In the genomic region with DNA sequence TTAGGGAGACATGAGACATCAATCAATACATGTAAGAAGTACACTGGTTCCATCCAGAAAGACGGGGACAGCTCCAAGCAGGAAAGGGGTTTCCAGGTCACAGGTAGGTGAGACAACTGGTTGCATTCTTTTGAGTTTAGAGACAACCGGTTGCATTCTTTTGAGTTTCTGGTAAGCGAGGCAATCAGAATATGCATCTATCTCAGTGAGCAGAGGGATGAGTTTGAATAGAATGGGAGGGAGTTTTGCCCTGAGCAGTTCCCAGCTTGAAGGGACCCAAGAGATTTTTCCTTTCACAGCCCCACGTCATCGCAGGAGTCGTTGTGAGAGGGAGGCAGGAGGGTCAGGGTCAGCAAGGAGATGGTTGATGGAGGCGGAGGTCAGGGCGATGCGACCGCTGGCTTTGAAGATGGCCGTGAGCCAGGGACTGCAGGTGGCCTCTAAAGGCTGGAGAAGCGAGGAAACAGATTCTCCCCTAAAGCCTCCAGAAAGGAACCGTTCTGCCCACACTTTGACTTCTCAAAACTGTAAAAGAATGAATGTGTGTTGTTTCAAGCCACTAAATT, we compare ENCODE assay signal across 11 cellular contexts. TPM values are rescaled to one million over a fixed set of nuclear protein-coding genes. Genes with fewer than 3 reads are reported as not detected.
DNase-seq lines count a peak whose midpoint lies in the region; ATAC-seq and FAIRE-seq lines count a peak whose summit lies in the region.
"Had no signal": no experiment of that assay in that cellular context is flagged by ENCODE, and none has a peak within 500 bp of the region (broad histone marks: within the 10 kb centered on the region; RNA-seq: fewer than 3 reads in every experiment).

No MANE protein-coding gene starts in this region.

- H3K27me3 ChIP-seq in CD4-positive, CD25-positive, alpha-beta regulatory T cell (ENCODE audit: control insufficient read depth, insufficient read depth, low read length) = no peaks in the 10 kb centered on the region

- no peaks in the 10 kb centered on the region for H3K36me3 ChIP-seq in CD4-positive, CD25-positive, alpha-beta regulatory T cell (ENCODE audit: control insufficient read depth, insufficient read depth, low read length)

- peaks cover 20% of the 10 kb centered on the region for H3K4me1 ChIP-seq in CD4-positive, CD25-positive, alpha-beta regulatory T cell (ENCODE audit: control insufficient read depth, insufficient read depth, low read length, poor library complexity, severe bottlenecking)

- H3K36me3 Mint-ChIP-seq in CD4-positive, CD25-positive, alpha-beta regulatory T cell = peaks cover 4% of the 10 kb centered on the region
- no peaks in the 10 kb centered on the region for H3K36me3 Mint-ChIP-seq in dendritic cell treated with granulocyte-macrophage colony-stimulating factor and Interleukin-4, amounts not matched to agents 40 ng/mL and 50 ng/mL, for 4 days (ENCODE audit: low read depth)

- intact Hi-C loops in dendritic cell treated with granulocyte-macrophage colony-stimulating factor and Interleukin-4, amounts not matched to agents 40 ng/mL and 50 ng/mL, for 4 days (cut with micrococcal nuclease) = no loop called here

- H3K27me3 Mint-ChIP-seq in CD4-positive, CD25-positive, alpha-beta regulatory T cell = no peaks in the 10 kb centered on the region
- H3K27me3 Mint-ChIP-seq in dendritic cell treated with granulocyte-macrophage colony-stimulating factor and Interleukin-4, amounts not matched to agents 40 ng/mL and 50 ng/mL, for 4 days = peaks cover 29% of the 10 kb centered on the region

- no peaks in the 10 kb centered on the region for H3K9me3 ChIP-seq in CD4-positive, CD25-positive, alpha-beta regulatory T cell (ENCODE audit: control insufficient read depth in 2 of 2, low read length in 2 of 2)

- H3K27ac Mint-ChIP-seq in CD4-positive, CD25-positive, alpha-beta regulatory T cell = peak overlapping the region; percentile 90 to 99 (median 95)
- peak overlapping the region; percentile 66 for H3K27ac Mint-ChIP-seq in dendritic cell treated with granulocyte-macrophage colony-stimulating factor and Interleukin-4, amounts not matched to agents 40 ng/mL and 50 ng/mL, for 4 days

- peak overlapping the region; percentile 74 for H3K4me3 ChIP-seq in CD4-positive, CD25-positive, alpha-beta regulatory T cell (ENCODE audit: low read depth, low read length)

- no peak for DNase-seq in CD4-positive, CD25-positive, alpha-beta regulatory T cell
- DNase-seq in KG1 (lab: John Stamatoyannopoulos, UW) = no peak
- no peak for DNase-seq in HTR-8/SVneo (ENCODE audit: insufficient read length, low spot score)
- DNase-seq in stimulated activated CD4-positive, alpha-beta T cell treated with anti-CD3 and anti-CD28 coated beads, Interleukin-12 subunit alpha, Interleukin-12 subunit beta, amount 100 ng/mL, for 4 hours = no peak
- DNase-seq in DMS 273 (lab: John Stamatoyannopoulos, UW; ENCODE audit: unreplicated experiment) = no peak
- DNase-seq: IMR-90 had no signal

- peaks cover 7 to 35% (median 27%) of the 10 kb centered on the region in 4 donors for H3K4me1 Mint-ChIP-seq in CD4-positive, CD25-positive, alpha-beta regulatory T cell
- H3K4me1 Mint-ChIP-seq in dendritic cell treated with granulocyte-macrophage colony-stimulating factor and Interleukin-4, amounts not matched to agents 40 ng/mL and 50 ng/mL, for 4 days (ENCODE audit: low read depth) = peaks cover 62% of the 10 kb centered on the region

- peak overlapping the region in 3 of 4 donors; percentile 67 to 86 (median 83) for H3K4me3 Mint-ChIP-seq in CD4-positive, CD25-positive, alpha-beta regulatory T cell
- no peak overlapping the region for H3K4me3 Mint-ChIP-seq in dendritic cell treated with granulocyte-macrophage colony-stimulating factor and Interleukin-4, amounts not matched to agents 40 ng/mL and 50 ng/mL, for 4 days

- ATAC-seq in CD4-positive, CD25-positive, alpha-beta regulatory T cell (ENCODE audit: low read depth in 2 of 2) = no peak
- peak; percentile 9 for ATAC-seq in GM19438 (IDR thresholded peaks at IDR 0.05; ENCODE audit: low read depth, unreplicated experiment)
- ATAC-seq in HG03460 (IDR thresholded peaks at IDR 0.05; ENCODE audit: unreplicated experiment) = peak; percentile 28

- H3K9me3 Mint-ChIP-seq in CD4-positive, CD25-positive, alpha-beta regulatory T cell = peaks cover 0 to 2% (median 0%) of the 10 kb centered on the region in 7 donors
- H3K9me3 Mint-ChIP-seq in dendritic cell treated with granulocyte-macrophage colony-stimulating factor and Interleukin-4, amounts not matched to agents 40 ng/mL and 50 ng/mL, for 4 days = no peaks in the 10 kb centered on the region

- FAIRE-seq in HTR-8/SVneo (lab: Jason Lieb, UNC) = no peak

- peak overlapping the region; percentile 60 for H3K27ac ChIP-seq in CD4-positive, CD25-positive, alpha-beta regulatory T cell (ENCODE audit: insufficient read depth, low read length, poor library complexity, severe bottlenecking)

RNA-seq across cellular contexts. Expression of gene IRF8, which starts 36.5 kb away (rescaled TPM):
- total RNA-seq in CD4-positive, CD25-positive, alpha-beta regulatory T cell = 3.8 TPM
- polyA plus RNA-seq in CD4-positive, CD25-positive, alpha-beta regulatory T cell = 1 to 10 TPM in 3 of 4 donors, under 1 TPM in 1; 0.78 to 4.4 (median 2.5) TPM
- total RNA-seq: IMR-90, NCI-H460 had no signal
- polyA plus RNA-seq: IMR-90, neural cell had no signal

Comparison
In these comparisons a context has a peak if more than half of its experiments do, and no peak if none do; other contexts are left out.
1. ATAC-seq: peak in GM19438 (single experiment) and HG03460 (single experiment); none in CD4-positive, CD25-positive, alpha-beta regulatory T cell (0 of 2).